In genomic region chr11:60208146-60208895, GRCh38 we compare ENCODE assay signal across 25 cellular contexts. TPM values are rescaled to one million over a fixed set of nuclear protein-coding genes. Genes with fewer than 3 reads are reported as not detected.
A peak's percentile ranks its signal among the peaks of the same experiment; 100 is the strongest.
DNase-seq lines count a peak whose midpoint lies in the region; ATAC-seq and TF ChIP-seq lines count a peak whose summit lies in the region.
"Had no signal": no experiment of that assay in that cellular context is flagged by ENCODE, and none has a peak within 500 bp of the region (broad histone marks: within the 10 kb centered on the region; RNA-seq: fewer than 3 reads in every experiment).

No MANE protein-coding gene starts in this region.

- H3K79me2 ChIP-seq in neural progenitor cell (ENCODE audit: low read depth) = no peaks in the 10 kb centered on the region

- WGBS in aorta, 2 donors = 76 to 87% methylated on average over 4 of the region's 4 CpGs

- no peak overlapping the region for H3K4me3 ChIP-seq in neural progenitor cell
- no peak overlapping the region for H3K4me3 ChIP-seq in aorta (ENCODE audit: low read length in 2 of 2)
- H3K4me3 ChIP-seq: Peyer's patch had no signal

- no peaks in the 10 kb centered on the region for H3K27me3 Mint-ChIP-seq in dendritic cell treated with granulocyte-macrophage colony-stimulating factor and Interleukin-4, amounts not matched to agents 40 ng/mL and 50 ng/mL, for 4 days
- peaks cover 2% of the 10 kb centered on the region for H3K27me3 Mint-ChIP-seq in neural progenitor cell (ENCODE audit: insufficient read depth, low read depth)

- no peaks in the 10 kb centered on the region for H3K27me3 ChIP-seq in neural progenitor cell
- no peaks in the 10 kb centered on the region for H3K27me3 ChIP-seq in aorta (ENCODE audit: control insufficient read depth in 1 of 2, insufficient read depth in 2 of 2, low read length in 1 of 2)
- H3K27me3 ChIP-seq: Peyer's patch had no signal

- peaks cover 46% of the 10 kb centered on the region for H3K4me1 Mint-ChIP-seq in dendritic cell treated with granulocyte-macrophage colony-stimulating factor and Interleukin-4, amounts not matched to agents 40 ng/mL and 50 ng/mL, for 4 days (ENCODE audit: low read depth)
- peaks cover 32% of the 10 kb centered on the region for H3K4me1 Mint-ChIP-seq in neural progenitor cell
- H3K4me1 Mint-ChIP-seq: CD8-positive, alpha-beta memory T cell had no signal

- H3K36me3 ChIP-seq in neural progenitor cell (no peaks in the 10 kb centered on the region), aorta (ENCODE audit: control insufficient read depth in 1 of 2, insufficient read depth in 2 of 2, low read length in 1 of 2) (no peaks in the 10 kb centered on the region)
- H3K36me3 ChIP-seq: Peyer's patch had no signal

- TF ChIP-seq CTCF in neural progenitor cell (IDR thresholded peaks at IDR 0.05) = no peak

- H2AFZ ChIP-seq in neural progenitor cell (replicated peaks) = no peak overlapping the region

- peaks cover 18% of the 10 kb centered on the region for H3K4me1 ChIP-seq in neural progenitor cell
- H3K4me1 ChIP-seq in aorta (ENCODE audit: control insufficient read depth in 1 of 2, insufficient read depth in 2 of 2, low read length in 2 of 2) = no peaks in the 10 kb centered on the region
- H3K4me1 ChIP-seq: Peyer's patch had no signal

- intact Hi-C loops in dendritic cell treated with granulocyte-macrophage colony-stimulating factor and Interleukin-4, amounts not matched to agents 40 ng/mL and 50 ng/mL, for 4 days (cut with micrococcal nuclease) = loop anchor here (5.0 kb wide), 1 partner anchor 91 kb away; no protein-coding TSS in a partner anchor
- intact Hi-C loops in aorta (cut with DNase I) = no loop called here

- no peaks in the 10 kb centered on the region for H3K9me3 Mint-ChIP-seq in dendritic cell treated with granulocyte-macrophage colony-stimulating factor and Interleukin-4, amounts not matched to agents 40 ng/mL and 50 ng/mL, for 4 days
- peaks cover 2% of the 10 kb centered on the region for H3K9me3 Mint-ChIP-seq in neural progenitor cell
- H3K9me3 Mint-ChIP-seq: CD8-positive, alpha-beta memory T cell had no signal

- no peak overlapping the region for H3K4me3 Mint-ChIP-seq in dendritic cell treated with granulocyte-macrophage colony-stimulating factor and Interleukin-4, amounts not matched to agents 40 ng/mL and 50 ng/mL, for 4 days
- H3K4me3 Mint-ChIP-seq in neural progenitor cell = peak overlapping the region; percentile 5
- H3K4me3 Mint-ChIP-seq: CD8-positive, alpha-beta memory T cell; HFFc6 had no signal

- DNase-seq in Daoy (ENCODE audit: low read depth) (peak; percentile 10), HT1080 (ENCODE audit: low read depth) (peak; percentile 9), neural progenitor cell (ENCODE audit: low spot score) (peak; percentile 83), iPS-NIHi11 (ENCODE audit: low spot score) (no peak), NCI-H2107 (lab: John Stamatoyannopoulos, UW) (no peak), aorta (no peak)
- DNase-seq: 8988T; AML-193; C1 segment of cervical spinal cord; Calu3; CD8-positive, alpha-beta memory T cell; DMS153; GF-D8; H7; HFFc6; IMR-90; NCI-H1694; NCI-H2081; NCI-H2171 treated with DMSO at 0.1 percent for 48 hours; NCI-H524 treated with DMSO at 0.1 percent for 48 hours; NCI-H82; Peyer's patch had no signal

- peak overlapping the region; percentile 43 for H3K27ac Mint-ChIP-seq in dendritic cell treated with granulocyte-macrophage colony-stimulating factor and Interleukin-4, amounts not matched to agents 40 ng/mL and 50 ng/mL, for 4 days
- H3K27ac Mint-ChIP-seq in neural progenitor cell = peak overlapping the region; percentile 87
- H3K27ac Mint-ChIP-seq: HFFc6 had no signal

- H3K36me3 Mint-ChIP-seq in dendritic cell treated with granulocyte-macrophage colony-stimulating factor and Interleukin-4, amounts not matched to agents 40 ng/mL and 50 ng/mL, for 4 days (ENCODE audit: low read depth) = peaks cover 91% of the 10 kb centered on the region
- no peaks in the 10 kb centered on the region for H3K36me3 Mint-ChIP-seq in neural progenitor cell
- H3K36me3 Mint-ChIP-seq: CD8-positive, alpha-beta memory T cell had no signal

- H3K9ac ChIP-seq in neural progenitor cell = no peak overlapping the region
- H3K9ac ChIP-seq: KMS-11 had no signal

- H3F3A ChIP-seq in neural progenitor cell (ENCODE audit: low read depth) = peaks cover 3% of the 10 kb centered on the region

- H3K9me3 ChIP-seq in neural progenitor cell (ENCODE audit: low read depth) (no peaks in the 10 kb centered on the region), aorta (ENCODE audit: control insufficient read depth, low read length) (no peaks in the 10 kb centered on the region)
- H3K9me3 ChIP-seq: Peyer's patch had no signal

- no peak for ATAC-seq in activated CD4-positive, CD25-positive, alpha-beta regulatory T cell treated with anti-CD3 and anti-CD28 coated beads, Interleukin-2, amount 50 U/mL, for 24 hours
- no peak for ATAC-seq in aorta (ENCODE audit: low FRiP score)

- H4K20me1 ChIP-seq in neural progenitor cell (ENCODE audit: low read depth) = no peaks in the 10 kb centered on the region

- H3K27ac ChIP-seq in neural progenitor cell (no peak overlapping the region), aorta (ENCODE audit: low read depth in 1 of 2, low read length in 2 of 2) (no peak overlapping the region)
- H3K27ac ChIP-seq: KMS-11, Peyer's patch had no signal

- peak overlapping the region; percentile 32 for H3K4me2 ChIP-seq in neural progenitor cell
- H3K4me2 ChIP-seq: KMS-11 had no signal

RNA-seq across cellular contexts. Expression of gene MS4A6A, which starts 25.4 kb away (rescaled TPM):
- total RNA-seq in Daoy (2014; rRNA removed; shearing (Covaris generic)) = not detected in 2 replicates
- not detected in 2 replicates for total RNA-seq in HT1080 (2014; rRNA removed; shearing (Covaris generic))
- not detected in 2 replicates for polyA plus RNA-seq in HT1080 (2015; cell fraction: cytosol; rRNA removed)
- polyA plus RNA-seq in HT1080 (2015; cell fraction: nucleus; rRNA removed) = 0.17 TPM in 1 of 2 replicates, not detected in the other
- total RNA-seq in neural progenitor cell (ENCODE audit: low replicate concordance) (not detected in 2 replicates), aorta (100 to 1,000 TPM in 1 of 2 donors, 10 to 100 TPM in 1; 76.9 to 214 TPM)
- polyA plus RNA-seq in aorta = 100 to 1,000 TPM in 1 of 2 donors, 10 to 100 TPM in 1; 22.5 to 130 TPM
- total RNA-seq: Calu3, H7, HFFc6, IMR-90 had no signal
- polyA plus RNA-seq: IMR-90 had no signal

RNA-seq across cellular contexts. Expression of gene MS4A4E, which starts 34.6 kb away (rescaled TPM):
- total RNA-seq in Daoy (2014; rRNA removed; shearing (Covaris generic)) = not detected in 2 replicates
- not detected in 2 replicates for total RNA-seq in HT1080 (2014; rRNA removed; shearing (Covaris generic))
- not detected in 2 replicates for polyA plus RNA-seq in HT1080 (2015; cell fraction: cytosol; rRNA removed)
- polyA plus RNA-seq in HT1080 (2015; cell fraction: nucleus; rRNA removed) = not detected in 2 replicates
- not detected in 2 replicates for total RNA-seq in neural progenitor cell (ENCODE audit: low replicate concordance)
- total RNA-seq in aorta = 10 to 100 TPM in 1 of 2 donors, 1 to 10 TPM in 1; 1.0 to 15.5 TPM
- polyA plus RNA-seq in aorta = 1 to 10 TPM in 1 of 2 donors, not detected in 1; 1.0 TPM
- total RNA-seq: Calu3; CD8-positive, alpha-beta memory T cell; H7; HFFc6; IMR-90 had no signal
- polyA plus RNA-seq: CD8-positive, alpha-beta memory T cell; IMR-90 had no signal

Comparison
In these comparisons a context has a peak if more than half of its experiments do, and no peak if none do; other contexts are left out.
1. DNase-seq: peak in Daoy (single experiment), HT1080 (single experiment) and neural progenitor cell (single experiment); none in iPS-NIHi11 (single experiment), NCI-H2107 (single experiment) and aorta (0 of 2).
2. RNA of gene MS4A6A, which starts 25.4 kb away (total RNA-seq): 76.9 to 214 TPM in aorta; not detected in Daoy, not detected in HT1080 and not detected in neural progenitor cell; every median in the first group is over 10 times any median in the second.